Comparison of ENCODE assay signal across 8 cellular contexts in genomic region chr7:3154881-3155494, GRCh38.
DNase-seq lines count a peak whose midpoint lies in the region; ATAC-seq, FAIRE-seq and TF ChIP-seq lines count a peak whose summit lies in the region.

No MANE protein-coding gene starts in this region.

- no peak overlapping the region for H3K4me3 Mint-ChIP-seq in endodermal cell

- H3K4me3 ChIP-seq in endodermal cell (ENCODE audit: low read length): no peak overlapping the region
- H3K4me3 ChIP-seq in trophoblast cell (ENCODE audit: low read depth, low read length): no peak overlapping the region

- H3K9me3 ChIP-seq in endodermal cell (ENCODE audit: control insufficient read depth, low read length) (no peaks in the 10 kb centered on the region), trophoblast cell (ENCODE audit: insufficient read depth, low read depth, low read length) (no peaks in the 10 kb centered on the region)

- no peak overlapping the region for H2BK5ac ChIP-seq in trophoblast cell (ENCODE audit: low read depth, low read length, poor library complexity)

- no peaks in the 10 kb centered on the region for H3K36me3 ChIP-seq in endodermal cell (ENCODE audit: control insufficient read depth, insufficient read depth, low read length)
- H3K36me3 ChIP-seq in trophoblast cell (ENCODE audit: control insufficient read depth in 1 of 2, insufficient read depth in 2 of 2, low read length in 2 of 2): no peaks in the 10 kb centered on the region

- peaks cover 6% of the 10 kb centered on the region for H3K9me3 Mint-ChIP-seq in endodermal cell

- H4K12ac ChIP-seq in trophoblast cell (ENCODE audit: low read depth, low read length): no peak overlapping the region

- H4K91ac ChIP-seq in trophoblast cell (ENCODE audit: low read depth, low read length): no peak overlapping the region

- H3K27ac Mint-ChIP-seq in endodermal cell: no peak overlapping the region

- no peaks in the 10 kb centered on the region for H3K79me1 ChIP-seq in trophoblast cell (ENCODE audit: low read length)

- no peak overlapping the region for H3K18ac ChIP-seq in trophoblast cell (ENCODE audit: low read length)

- no peak for ATAC-seq in omental fat pad (ENCODE audit: low FRiP score)
- ATAC-seq in HG03095 (IDR thresholded peaks at IDR 0.05; ENCODE audit: unreplicated experiment): no peak

- no peaks in the 10 kb centered on the region for H3K79me2 ChIP-seq in trophoblast cell (ENCODE audit: control insufficient read depth, insufficient read depth, low read length, poor library complexity)

- peaks cover 2% of the 10 kb centered on the region for H3K27me3 Mint-ChIP-seq in endodermal cell (ENCODE audit: insufficient read depth)

- no peak overlapping the region for H2BK120ac ChIP-seq in trophoblast cell (ENCODE audit: insufficient read depth, low read length, poor library complexity)

- no peak overlapping the region for H3K9ac ChIP-seq in endodermal cell (ENCODE audit: extremely low read depth, low read length, poor library complexity, severe bottlenecking)
- H3K9ac ChIP-seq in trophoblast cell (ENCODE audit: low read length): no peak overlapping the region

- H3K4me1 ChIP-seq in endodermal cell (ENCODE audit: control insufficient read depth, insufficient read depth, low read length): no peaks in the 10 kb centered on the region
- H3K4me1 ChIP-seq in trophoblast cell (ENCODE audit: control insufficient read depth in 1 of 2, insufficient read depth in 2 of 2, low read length in 2 of 2): no peaks in the 10 kb centered on the region

- H3K14ac ChIP-seq in trophoblast cell (ENCODE audit: low read length): no peak overlapping the region

- H2BK12ac ChIP-seq in trophoblast cell (ENCODE audit: low read length): no peak overlapping the region

- no peak overlapping the region for H2AFZ ChIP-seq in trophoblast cell (ENCODE audit: insufficient read depth, low read length, poor library complexity)

- WGBS in endodermal cell (ENCODE audit: insufficient coverage in 1 of 2, insufficient read length in 1 of 2), 2 experiments: 86 to 88% methylated on average over 4 to 7 of the region's 7 CpGs
- no CpG with 5 or more reads among the region's 7 CpGs for WGBS in trophoblast cell (ENCODE audit: extremely low coverage, insufficient coverage, insufficient read length)

- no peak overlapping the region for H3K4ac ChIP-seq in trophoblast cell (ENCODE audit: low read depth, low read length)

- no peaks in the 10 kb centered on the region for H3K36me3 Mint-ChIP-seq in endodermal cell (ENCODE audit: low read depth)

- peak; percentile 79 for FAIRE-seq in GM18507 (lab: Jason Lieb, UNC)

- H3K23ac ChIP-seq in trophoblast cell (ENCODE audit: low read length): no peak overlapping the region

- H3K4me2 ChIP-seq in trophoblast cell (ENCODE audit: low read length): no peak overlapping the region

- no peak overlapping the region for H3K27ac ChIP-seq in endodermal cell (ENCODE audit: low read depth, low read length)
- no peak overlapping the region for H3K27ac ChIP-seq in trophoblast cell (ENCODE audit: low read depth, low read length)

- no peak overlapping the region for H2AK5ac ChIP-seq in trophoblast cell (ENCODE audit: low read length)

- TF ChIP-seq CTCF in endodermal cell (conservative IDR thresholded peaks at IDR 0.05) (peak; percentile 83), omental fat pad (IDR thresholded peaks at IDR 0.05) (no peak)

- no peak overlapping the region for H4K8ac ChIP-seq in trophoblast cell (ENCODE audit: low read depth, low read length)

- peaks cover 9% of the 10 kb centered on the region for H3K4me1 Mint-ChIP-seq in endodermal cell

- peak; percentile 18 for DNase-seq in Ammon's horn (ENCODE audit: low spot score)
- DNase-seq in GM18507 (ENCODE audit: extremely low spot score, insufficient read length, low read depth): peak; percentile 45
- peak; percentile 2 for DNase-seq in NCI-H1105 (lab: John Stamatoyannopoulos, UW)
- DNase-seq in activated CD4-positive, alpha-beta T cell treated with anti-CD3 and anti-CD28 coated beads, Interleukin-2, amount 50 U/mL, for 1 hour: peak; percentile 54
- peak; percentile 78 for DNase-seq in endodermal cell
- peak; percentile 46 to 80 for DNase-seq in trophoblast cell
- DNase-seq in omental fat pad (ENCODE audit: low spot score): no peak

- H3K27me3 ChIP-seq in endodermal cell (ENCODE audit: control insufficient read depth, insufficient read depth, low read length, poor library complexity, severe bottlenecking) (no peaks in the 10 kb centered on the region), trophoblast cell (ENCODE audit: insufficient read depth, low read length) (no peaks in the 10 kb centered on the region)
